In the genomic region with DNA sequence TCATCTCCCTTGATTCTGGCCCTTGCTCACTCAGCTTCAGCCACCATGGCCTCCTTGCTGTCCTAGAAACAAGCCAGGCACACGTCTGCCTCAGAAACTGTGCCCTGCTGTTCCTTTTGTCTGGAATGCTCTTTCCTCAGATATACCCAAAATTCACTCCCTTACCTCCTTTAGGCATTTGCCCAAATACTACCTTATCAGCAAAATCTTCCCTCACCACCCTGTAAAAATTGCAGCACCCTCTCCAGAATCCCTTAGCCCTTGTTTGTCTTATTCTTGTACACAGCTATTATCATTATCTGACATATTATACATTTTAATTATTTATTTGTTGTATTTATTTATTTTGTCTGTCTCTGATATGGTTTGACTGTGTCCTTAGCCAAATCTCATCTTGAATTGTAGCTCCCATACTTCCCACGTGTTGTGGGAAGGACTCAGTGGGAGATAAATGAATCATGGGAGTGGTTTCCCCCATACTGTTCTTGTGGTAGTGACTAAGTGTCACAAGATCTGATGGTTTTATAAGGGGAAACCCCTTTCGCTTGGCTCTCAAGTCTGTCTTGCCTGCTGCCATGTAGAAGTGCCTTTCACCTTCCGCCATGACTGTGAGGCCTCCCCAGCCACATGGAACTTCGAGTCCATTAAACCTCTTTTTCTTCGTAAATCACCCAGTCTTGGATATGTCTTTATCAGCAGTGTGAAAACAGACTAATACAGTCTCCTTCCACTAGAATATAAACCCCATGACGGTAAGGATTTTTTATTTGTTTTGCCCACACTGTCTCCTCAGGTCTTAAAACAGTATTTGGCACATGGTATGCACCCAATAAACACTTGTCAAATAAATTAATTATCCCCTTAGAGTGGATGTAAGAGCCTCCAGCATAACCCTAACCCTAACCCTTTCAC, we compare ENCODE assay signal across 12 cellular contexts. TPM values are rescaled to one million over a fixed set of nuclear protein-coding genes. Genes with fewer than 3 reads are reported as not detected.
A peak's percentile ranks its signal among the peaks of the same experiment; 100 is the strongest.
DNase-seq lines count a peak whose midpoint lies in the region; ATAC-seq and TF ChIP-seq lines count a peak whose summit lies in the region.
"Had no signal": no experiment of that assay in that cellular context is flagged by ENCODE, and none has a peak within 500 bp of the region (broad histone marks: within the 10 kb centered on the region; RNA-seq: fewer than 3 reads in every experiment).

No MANE protein-coding gene starts in this region.

- H3K36me3 ChIP-seq in SK-N-SH (replicated peaks in 1 of 2; ENCODE audit: control insufficient read depth in 1 of 2, insufficient read depth in 2 of 2, low read length in 1 of 2) = no peaks in the 10 kb centered on the region
- H3K36me3 ChIP-seq in gastrocnemius medialis = no peaks in the 10 kb centered on the region
- H3K36me3 ChIP-seq: SJSA1, thyroid gland had no signal

- in situ Hi-C loops in gastrocnemius medialis (cut with MboI; ENCODE audit: low sequenced_read_pairs in 4 of 4) = no loop called here

- TF ChIP-seq RAD21 in SK-N-SH (IDR thresholded peaks at IDR 0.05; ENCODE audit: low read length) = no peak

- H3K27me3 Mint-ChIP-seq in T-helper 17 cell = no peaks in the 10 kb centered on the region

- ATAC-seq in T-helper 17 cell (peak; percentile 76), GM18519 (IDR thresholded peaks at IDR 0.05; ENCODE audit: low FRiP score, unreplicated experiment) (no peak), gastrocnemius medialis (no peak)

- no peaks in the 10 kb centered on the region for H3K9me3 ChIP-seq in T-helper 17 cell (ENCODE audit: control insufficient read depth, low read length, poor library complexity, severe bottlenecking)
- H3K9me3 ChIP-seq in SK-N-SH = no peaks in the 10 kb centered on the region
- no peaks in the 10 kb centered on the region for H3K9me3 ChIP-seq in gastrocnemius medialis
- H3K9me3 ChIP-seq: SJSA1, thyroid gland had no signal

- WGBS in SK-N-SH (ENCODE audit: low lambda C conversion rate) = 36% methylated on average over 7 of the region's 7 CpGs

- H3K27ac ChIP-seq in SK-N-SH (ENCODE audit: low read depth in 2 of 2, low read length in 1 of 2) (no peak overlapping the region), gastrocnemius medialis (no peak overlapping the region)
- H3K27ac ChIP-seq: SJSA1, thyroid gland had no signal

- no peaks in the 10 kb centered on the region for H3K4me1 Mint-ChIP-seq in T-helper 17 cell

- intact Hi-C loops in gastrocnemius medialis (cut with DNase I; ENCODE audit: low total_unique reads) = no loop called here

- POLR2A ChIA-PET in SK-N-SH (lab: Yijun Ruan, JAX) = no interaction called here

- H2AFZ ChIP-seq in SK-N-SH (ENCODE audit: low read depth) = no peak overlapping the region

- no peaks in the 10 kb centered on the region for H3K4me1 ChIP-seq in SK-N-SH (ENCODE audit: control insufficient read depth in 1 of 2, insufficient read depth in 2 of 2, low read depth in 1 of 2, low read length in 1 of 2)
- H3K4me1 ChIP-seq in gastrocnemius medialis = no peaks in the 10 kb centered on the region
- H3K4me1 ChIP-seq: SJSA1, thyroid gland had no signal

- no peaks in the 10 kb centered on the region for H3F3A ChIP-seq in SK-N-SH (replicated peaks; ENCODE audit: insufficient read depth)

- no peak overlapping the region for H3K27ac Mint-ChIP-seq in T-helper 17 cell

- H3K4me3 ChIP-seq in SK-N-SH (ENCODE audit: low read depth in 2 of 2, low read length in 1 of 2) = no peak overlapping the region
- H3K4me3 ChIP-seq in gastrocnemius medialis = no peak overlapping the region
- H3K4me3 ChIP-seq: lung, SJSA1, thyroid gland had no signal

- no peak for TF ChIP-seq POLR2A in gastrocnemius medialis (IDR thresholded peaks at IDR 0.05)

- TF ChIP-seq CTCF in SK-N-SH (IDR thresholded peaks at IDR 0.05) (no peak), gastrocnemius medialis (IDR thresholded peaks at IDR 0.05 in 4 of 5, conservative IDR thresholded peaks at IDR 0.05 in 1 of 5) (no peak)

- no peak overlapping the region for H3K4me2 ChIP-seq in SK-N-SH

- H3K9me2 ChIP-seq in SK-N-SH = no peaks in the 10 kb centered on the region

- no peak overlapping the region for H3K4me3 Mint-ChIP-seq in T-helper 17 cell

- CTCF ChIA-PET in SK-N-SH (lab: Yijun Ruan, JAX) = interaction anchor here (1.2 kb wide), 1 partner anchor 11 kb away, joined by 3 read pairs; no protein-coding TSS in a partner anchor

- H3K27me3 ChIP-seq in SK-N-SH (ENCODE audit: insufficient read depth) (no peaks in the 10 kb centered on the region), gastrocnemius medialis (no peaks in the 10 kb centered on the region)
- H3K27me3 ChIP-seq: SJSA1, thyroid gland had no signal

- no peak for TF ChIP-seq EP300 in SK-N-SH (IDR thresholded peaks at IDR 0.05; ENCODE audit: borderline replicate concordance in 1 of 2, low read depth in 1 of 2, low read length in 1 of 2)

- H3K36me3 Mint-ChIP-seq in T-helper 17 cell (ENCODE audit: low read depth) = no peaks in the 10 kb centered on the region

- peak; percentile 14 for DNase-seq in HS-5 (ENCODE audit: low read depth)
- DNase-seq in T-helper 17 cell = no peak
- peak; percentile 9 for DNase-seq in central memory CD4-positive, alpha-beta T cell
- DNase-seq in stimulated activated CD4-positive, alpha-beta T cell treated with anti-CD3 and anti-CD28 coated beads, Interleukin-1b, Interleukin-23, amount 100 ng/mL, for 48 hours = peak; percentile 43
- no peak for DNase-seq in SK-N-SH
- no peak for DNase-seq in gastrocnemius medialis
- DNase-seq: activated gamma-delta T cell treated with Interleukin-2 at 50 U/mL for 16 hours, DND-41, thyroid gland had no signal

- H3K9ac ChIP-seq in SK-N-SH = no peak overlapping the region

- H4K20me1 ChIP-seq in SK-N-SH (ENCODE audit: insufficient read depth) = no peaks in the 10 kb centered on the region

- H3K79me2 ChIP-seq in SK-N-SH (ENCODE audit: insufficient read depth) = no peaks in the 10 kb centered on the region

TF ChIP-seq in SK-N-SH, 30 proteins besides CTCF, POLR2A, EP300 and RAD21:
- TF ChIP-seq EZH2phosphoT487 (IDR thresholded peaks at IDR 0.05; ENCODE audit: borderline replicate concordance, low read depth) (no peak), MXI1 (IDR thresholded peaks at IDR 0.05; ENCODE audit: low read depth, low read length) (no peak), TCF12 (IDR thresholded peaks at IDR 0.05) (no peak)
- TF ChIP-seq, protein P1, sequence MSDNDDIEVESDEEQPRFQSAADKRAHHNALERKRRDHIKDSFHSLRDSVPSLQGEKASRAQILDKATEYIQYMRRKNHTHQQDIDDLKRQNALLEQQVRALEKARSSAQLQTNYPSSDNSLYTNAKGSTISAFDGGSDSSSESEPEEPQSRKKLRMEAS (IDR thresholded peaks at IDR 0.05; ENCODE audit: low read depth) = no peak
- TF ChIP-seq, protein P2, sequence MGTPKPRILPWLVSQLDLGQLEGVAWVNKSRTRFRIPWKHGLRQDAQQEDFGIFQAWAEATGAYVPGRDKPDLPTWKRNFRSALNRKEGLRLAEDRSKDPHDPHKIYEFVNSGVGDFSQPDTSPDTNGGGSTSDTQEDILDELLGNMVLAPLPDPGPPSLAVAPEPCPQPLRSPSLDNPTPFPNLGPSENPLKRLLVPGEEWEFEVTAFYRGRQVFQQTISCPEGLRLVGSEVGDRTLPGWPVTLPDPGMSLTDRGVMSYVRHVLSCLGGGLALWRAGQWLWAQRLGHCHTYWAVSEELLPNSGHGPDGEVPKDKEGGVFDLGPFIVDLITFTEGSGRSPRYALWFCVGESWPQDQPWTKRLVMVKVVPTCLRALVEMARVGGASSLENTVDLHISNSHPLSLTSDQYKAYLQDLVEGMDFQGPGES (IDR thresholded peaks at IDR 0.05; ENCODE audit: low read depth, low read length) = no peak

RNA-seq across cellular contexts. Expression of a gene that starts 60.0 kb away (rescaled TPM):
- total RNA-seq in T-helper 17 cell = 100 to 1,000 TPM; 125 to 151 TPM
- polyA plus RNA-seq in SK-N-SH (2012; rRNA removed) = 27.9 and 40.5 TPM in 2 replicates
- polyA plus RNA-seq in SK-N-SH (2012; cell fraction: cytosol; rRNA removed) = 46.2 and 51.8 TPM in 2 replicates
- polyA plus RNA-seq in SK-N-SH (2012; cell fraction: nucleus; rRNA removed) = 17.0 and 36.9 TPM in 2 replicates
- 10 to 100 TPM; 62.4 to 99.3 (median 69.0) TPM for total RNA-seq in gastrocnemius medialis

Comparison
In these comparisons a context has a peak if more than half of its experiments do, and no peak if none do; other contexts are left out.
1. DNase-seq: peak in HS-5 (single experiment), central memory CD4-positive, alpha-beta T cell (single experiment) and stimulated activated CD4-positive, alpha-beta T cell treated with anti-CD3 and anti-CD28 coated beads, Interleukin-1b, Interleukin-23, amount 100 ng/mL, for 48 hours (single experiment); none in T-helper 17 cell (0 of 3), SK-N-SH (single experiment) and gastrocnemius medialis (0 of 2).